ENCODE assay signal across 1 cellular context in the genomic region with DNA sequence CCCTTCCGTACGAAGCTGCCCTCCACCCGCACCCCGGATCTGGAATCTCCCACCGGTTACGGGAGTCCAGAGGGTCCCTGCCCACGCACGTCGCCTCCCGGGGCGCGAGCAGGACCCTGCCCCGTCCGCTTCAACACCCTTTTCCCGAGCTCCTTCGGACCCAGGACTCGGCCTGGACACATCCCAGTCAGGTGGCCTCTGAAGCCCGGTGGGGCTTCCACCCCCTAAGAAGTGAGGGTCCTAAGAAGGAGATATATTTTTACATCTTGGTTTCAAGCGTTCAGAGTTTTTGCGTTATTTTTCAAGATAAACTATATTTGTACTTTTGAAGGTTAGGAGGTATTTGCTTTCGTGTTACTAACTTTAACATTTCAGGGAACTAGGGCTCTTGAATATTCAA.
TF ChIP-seq lines count a peak whose summit lies in the region.

No MANE protein-coding gene starts in this region.

TF ChIP-seq in HCT116, 20 proteins besides CTCF, POLR2A, EP300 and RAD21 (continued from another document):
- TF ChIP-seq, protein P1, sequence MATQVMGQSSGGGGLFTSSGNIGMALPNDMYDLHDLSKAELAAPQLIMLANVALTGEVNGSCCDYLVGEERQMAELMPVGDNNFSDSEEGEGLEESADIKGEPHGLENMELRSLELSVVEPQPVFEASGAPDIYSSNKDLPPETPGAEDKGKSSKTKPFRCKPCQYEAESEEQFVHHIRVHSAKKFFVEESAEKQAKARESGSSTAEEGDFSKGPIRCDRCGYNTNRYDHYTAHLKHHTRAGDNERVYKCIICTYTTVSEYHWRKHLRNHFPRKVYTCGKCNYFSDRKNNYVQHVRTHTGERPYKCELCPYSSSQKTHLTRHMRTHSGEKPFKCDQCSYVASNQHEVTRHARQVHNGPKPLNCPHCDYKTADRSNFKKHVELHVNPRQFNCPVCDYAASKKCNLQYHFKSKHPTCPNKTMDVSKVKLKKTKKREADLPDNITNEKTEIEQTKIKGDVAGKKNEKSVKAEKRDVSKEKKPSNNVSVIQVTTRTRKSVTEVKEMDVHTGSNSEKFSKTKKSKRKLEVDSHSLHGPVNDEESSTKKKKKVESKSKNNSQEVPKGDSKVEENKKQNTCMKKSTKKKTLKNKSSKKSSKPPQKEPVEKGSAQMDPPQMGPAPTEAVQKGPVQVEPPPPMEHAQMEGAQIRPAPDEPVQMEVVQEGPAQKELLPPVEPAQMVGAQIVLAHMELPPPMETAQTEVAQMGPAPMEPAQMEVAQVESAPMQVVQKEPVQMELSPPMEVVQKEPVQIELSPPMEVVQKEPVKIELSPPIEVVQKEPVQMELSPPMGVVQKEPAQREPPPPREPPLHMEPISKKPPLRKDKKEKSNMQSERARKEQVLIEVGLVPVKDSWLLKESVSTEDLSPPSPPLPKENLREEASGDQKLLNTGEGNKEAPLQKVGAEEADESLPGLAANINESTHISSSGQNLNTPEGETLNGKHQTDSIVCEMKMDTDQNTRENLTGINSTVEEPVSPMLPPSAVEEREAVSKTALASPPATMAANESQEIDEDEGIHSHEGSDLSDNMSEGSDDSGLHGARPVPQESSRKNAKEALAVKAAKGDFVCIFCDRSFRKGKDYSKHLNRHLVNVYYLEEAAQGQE (IDR thresholded peaks at IDR 0.05; ENCODE audit: low read depth), result no peak
- TF ChIP-seq EZH2 (IDR thresholded peaks at IDR 0.05) (no peak), CEBPB (IDR thresholded peaks at IDR 0.05; ENCODE audit: low read depth) (no peak), TCF7L2 (IDR thresholded peaks at IDR 0.05; ENCODE audit: borderline replicate concordance, extremely low read depth, insufficient read depth, insufficient read length) (no peak)
